31 cellular contexts compared by ENCODE assay signal in genomic region chr16:49918257-49918656, GRCh38.
DNase-seq lines count a peak whose midpoint lies in the region; ATAC-seq and TF ChIP-seq lines count a peak whose summit lies in the region.
"Had no signal": no experiment of that assay in that cellular context is flagged by ENCODE, and none has a peak within 500 bp of the region (broad histone marks: within the 10 kb centered on the region; RNA-seq: fewer than 3 reads in every experiment).

No MANE protein-coding gene starts in this region.

- H2AFZ ChIP-seq in OCI-LY7 (ENCODE audit: low read length) = no peak overlapping the region

- H3K9me2 ChIP-seq in OCI-LY7 (ENCODE audit: insufficient read depth, low read length) = no peaks in the 10 kb centered on the region

- no peaks in the 10 kb centered on the region for H3K27me3 ChIP-seq in A673 (replicated peaks; ENCODE audit: insufficient read depth, low read depth, low read length, poor library complexity)
- H3K27me3 ChIP-seq: ascending aorta, cardiac muscle cell, esophagus muscularis mucosa, foreskin keratinocyte, neutrophil, sigmoid colon, upper lobe of right lung had no signal

- POLR2A ChIA-PET in A673 (lab: Charles Lee; ENCODE audit: low non-redundant PET) = no interaction called here
- POLR2A ChIA-PET in OCI-LY7 (lab: Charles Lee) = no interaction called here

- CTCF ChIA-PET in A673 (lab: Charles Lee) = interaction anchor here (0.6 kb wide), 1 partner anchor 40 kb away, joined by 4 read pairs; no protein-coding TSS in a partner anchor
- CTCF ChIA-PET in OCI-LY7 (lab: Charles Lee; ENCODE audit: unreplicated experiment) = no interaction called here

- no peak overlapping the region for H3K4me2 ChIP-seq in OCI-LY7 (ENCODE audit: low read length)

- H3K4me1 ChIP-seq in A673 (ENCODE audit: insufficient read depth, low read length, poor library complexity, severe bottlenecking) (no peaks in the 10 kb centered on the region), OCI-LY7 (ENCODE audit: insufficient read depth, low read length, poor library complexity, severe bottlenecking) (no peaks in the 10 kb centered on the region)
- H3K4me1 ChIP-seq: ascending aorta, esophagus muscularis mucosa, foreskin keratinocyte, heart left ventricle, sigmoid colon, upper lobe of right lung had no signal

- BruUV-seq in A673 (replicated peaks; lab: Mats Ljungman, UMichigan) (no TSS peak), OCI-LY7 (replicated peaks; lab: Mats Ljungman, UMichigan) (no TSS peak)

- TF ChIP-seq CTCF in A673 (conservative IDR thresholded peaks at IDR 0.05; ENCODE audit: low read depth, low read length) (peak; percentile 29), GM12874 (IDR thresholded peaks at IDR 0.05; ENCODE audit: insufficient read depth, low read depth, low read length) (0 out of 2 replicates have a peak, but pooled peaks have one; percentile 8), OCI-LY7 (conservative IDR thresholded peaks at IDR 0.05; ENCODE audit: low read length) (0 out of 2 replicates have a peak, but pooled peaks have one; percentile 21)

- H3K27ac ChIP-seq in A673 (ENCODE audit: low read depth, low read length, poor library complexity, severe bottlenecking) (no peak overlapping the region), OCI-LY7 (ENCODE audit: low read depth, low read length, poor library complexity, severe bottlenecking) (no peak overlapping the region)
- H3K27ac ChIP-seq: ascending aorta, C4-2B, cardiac muscle cell, coronary artery, esophagus muscularis mucosa, foreskin keratinocyte, heart left ventricle, neutrophil, sigmoid colon, upper lobe of right lung had no signal

- H3K9me3 ChIP-seq in A673 (ENCODE audit: low read depth, low read length, poor library complexity, severe bottlenecking) = no peaks in the 10 kb centered on the region
- no peaks in the 10 kb centered on the region for H3K9me3 ChIP-seq in OCI-LY7 (ENCODE audit: low read length)
- H3K9me3 ChIP-seq: ascending aorta, Caco-2, esophagus muscularis mucosa, heart left ventricle, neutrophil, sigmoid colon, upper lobe of right lung had no signal

- H3K36me3 ChIP-seq in A673 (ENCODE audit: insufficient read depth, low read length, poor library complexity, severe bottlenecking) (no peaks in the 10 kb centered on the region), OCI-LY7 (ENCODE audit: insufficient read depth, low read length) (no peaks in the 10 kb centered on the region)
- H3K36me3 ChIP-seq: ascending aorta, cardiac muscle cell, esophagus muscularis mucosa, heart left ventricle, neutrophil, sigmoid colon, upper lobe of right lung had no signal

- no peaks in the 10 kb centered on the region for H3K79me2 ChIP-seq in OCI-LY7 (ENCODE audit: insufficient read depth, low read depth, low read length)

- DNase-seq in A673 (ENCODE audit: low spot score) (no peak), OCI-LY7 (ENCODE audit: low spot score) (no peak), iPS DF 19.7 (ENCODE audit: low read depth, low spot score) (peak; percentile 17)
- DNase-seq in effector CD4-positive, alpha-beta T cell = no peak
- no peak for DNase-seq in stimulated activated CD4-positive, alpha-beta T cell treated with anti-CD3 and anti-CD28 coated beads, Interleukin-4, amount 100 ng/mL, for 24 hours
- DNase-seq: activated CD4-positive, alpha-beta memory T cell treated with anti-CD3 and anti-CD28 coated beads, Interleukin-2, amount 10 ng/mL, durations not matched to agents 7 days and 5 days; activated CD4-positive, CD25-positive, alpha-beta regulatory T cell; activated effector memory CD4-positive, alpha-beta T cell treated with Interleukin-2 at 50 U/mL for 16 hours; activated T-cell treated with anti-CD3 and anti-CD28 coated beads for 4 hours; Caco-2; DMS79; foreskin keratinocyte; GF-D8; heart left ventricle; immature natural killer cell; NCI-H1105; NCI-H2029; NCI-H2227 treated with DMSO at 0.1 percent for 48 hours; NCI-H526 treated with DMSO at 0.1 percent for 48 hours; sigmoid colon; stimulated activated CD4-positive, alpha-beta T cell treated with anti-CD3 and anti-CD28 coated beads, Interleukin-4, amount 100 ng/mL, for 4 hours; upper lobe of right lung had no signal

- H4K20me1 ChIP-seq in OCI-LY7 (ENCODE audit: insufficient read depth, low read length) = no peaks in the 10 kb centered on the region

- no peak for ATAC-seq in GM19324 (IDR thresholded peaks at IDR 0.05; ENCODE audit: low FRiP score, unreplicated experiment)
- ATAC-seq: foreskin keratinocyte; heart left ventricle; stimulated activated memory B cell treated with anti-CD40 and anti-IgM and Interleukin-4, amounts not matched to agents 10 μg/mL and 1 μg/mL and 100 μg/mL, for 72 hours; upper lobe of right lung had no signal

- no peak overlapping the region for H3K4me3 ChIP-seq in A673 (ENCODE audit: low read depth, low read length, poor library complexity, severe bottlenecking)
- H3K4me3 ChIP-seq in OCI-LY7 (ENCODE audit: low read depth, low read length, poor library complexity, severe bottlenecking) = no peak overlapping the region
- H3K4me3 ChIP-seq: ascending aorta, cardiac muscle cell, coronary artery, esophagus muscularis mucosa, heart left ventricle, sigmoid colon, upper lobe of right lung had no signal

- intact Hi-C loops in A673 (cut with micrococcal nuclease; ENCODE audit: unreplicated experiment) = no loop called here
- intact Hi-C loops in OCI-LY7 (cut with micrococcal nuclease; ENCODE audit: unreplicated experiment) = no loop called here
